In genomic region chr14:56515739-56516138, GRCh38 we compare ENCODE assay signal across 14 cellular contexts.
A peak's percentile ranks its signal among the peaks of the same experiment; 100 is the strongest.
DNase-seq lines count a peak whose midpoint lies in the region; ATAC-seq and TF ChIP-seq lines count a peak whose summit lies in the region.
"Had no signal": no experiment of that assay in that cellular context is flagged by ENCODE, and none has a peak within 500 bp of the region (broad histone marks: within the 10 kb centered on the region; RNA-seq: fewer than 3 reads in every experiment).

No MANE protein-coding gene starts in this region.

- no peak overlapping the region for H3K27ac Mint-ChIP-seq in activated naive CD4-positive, alpha-beta T cell treated with anti-CD3 and anti-CD28 coated beads, Interleukin-2, amount 50 U/mL, for 72 hours
- H3K27ac Mint-ChIP-seq: CD4-positive, CD25-positive, alpha-beta regulatory T cell; GM23338; IgD-negative memory B cell had no signal

- no peak overlapping the region for H3K4me3 ChIP-seq in fibroblast of mammary gland (ENCODE audit: control insufficient read depth, low read depth, low read length)
- H3K4me3 ChIP-seq: BLaER1 treated with 17β-estradiol and CSF1 and Interleukin-3, amounts not matched to agents 10 nM and 100 nM; GM23338 had no signal

- DNase-seq in activated CD4-positive, CD25-positive, alpha-beta regulatory T cell (lab: John Stamatoyannopoulos, UW), result no peak
- no peak for DNase-seq in activated naive CD4-positive, alpha-beta T cell treated with anti-CD3 and anti-CD28 coated beads, Interleukin-2, amount 50 U/mL, for 72 hours (ENCODE audit: low spot score in 2 of 2)
- no peak for DNase-seq in activated naive CD4-positive, alpha-beta T cell treated with Interleukin-2 at 50 U/mL for 16 hours
- peak; percentile 21 for DNase-seq in fibroblast of mammary gland (ENCODE audit: low read depth)
- no peak for DNase-seq in stimulated activated CD4-positive, alpha-beta T cell treated with anti-CD3 and anti-CD28 coated beads, Interleukin-4, amount 100 ng/mL, for 4 hours
- DNase-seq: ACHN; CD4-positive, CD25-positive, alpha-beta regulatory T cell; GF-D8; H7 had no signal

- H3K9me3 Mint-ChIP-seq in activated naive CD4-positive, alpha-beta T cell treated with anti-CD3 and anti-CD28 coated beads, Interleukin-2, amount 50 U/mL, for 72 hours, result no peaks in the 10 kb centered on the region
- H3K9me3 Mint-ChIP-seq: GM23338, IgD-negative memory B cell had no signal

- H3K36me3 Mint-ChIP-seq in activated naive CD4-positive, alpha-beta T cell treated with anti-CD3 and anti-CD28 coated beads, Interleukin-2, amount 50 U/mL, for 72 hours, result no peaks in the 10 kb centered on the region
- H3K36me3 Mint-ChIP-seq: CD4-positive, CD25-positive, alpha-beta regulatory T cell; IgD-negative memory B cell had no signal

- ATAC-seq in activated CD4-positive, CD25-positive, alpha-beta regulatory T cell treated with anti-CD3 and anti-CD28 coated beads, Interleukin-2, amount 50 U/mL, for 24 hours, result peak; percentile 55 to 60
- peak; percentile 44 to 64 for ATAC-seq in activated naive CD4-positive, alpha-beta T cell treated with anti-CD3 and anti-CD28 coated beads, Interleukin-2, amount 50 U/mL, for 72 hours
- ATAC-seq in GM19463 (IDR thresholded peaks at IDR 0.05; ENCODE audit: unreplicated experiment), result no peak
- ATAC-seq: GM23338 had no signal

- no peak for TF ChIP-seq CTCF in fibroblast of mammary gland (conservative IDR thresholded peaks at IDR 0.05; ENCODE audit: control insufficient read depth, insufficient read depth, low read depth, low read length)
